Comparison of ENCODE assay signal across 22 cellular contexts in the genomic region with DNA sequence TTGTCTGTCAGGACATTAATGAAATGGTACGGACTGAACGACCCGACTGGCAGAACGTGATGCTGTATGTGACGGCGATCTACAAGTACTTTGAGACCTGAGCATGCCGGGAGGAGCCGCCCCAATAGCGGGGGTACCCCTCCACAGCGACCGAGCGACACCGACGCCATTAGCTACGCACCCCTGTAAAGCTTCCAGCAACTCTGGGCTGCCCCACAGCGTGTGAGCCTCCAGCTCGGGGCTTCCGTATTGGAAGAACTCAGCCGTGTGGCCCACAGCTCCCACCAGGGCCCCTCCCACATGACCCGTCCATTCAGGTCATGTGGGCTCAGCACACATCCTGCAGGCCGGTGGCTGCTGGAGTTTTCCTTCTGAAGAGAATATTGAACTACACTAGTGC.
"Had no signal": no experiment of that assay in that cellular context is flagged by ENCODE, and none has a peak within 500 bp of the region (broad histone marks: within the 10 kb centered on the region; RNA-seq: fewer than 3 reads in every experiment).

No MANE protein-coding gene starts in this region.

- H3K9me3 ChIP-seq: heart right ventricle, pancreas, right lobe of liver, thoracic aorta, vagina had no signal

- H3K27ac ChIP-seq: epithelial cell of prostate, pancreas, thoracic aorta, vagina, WERI-Rb-1 had no signal

- H3K4me3 ChIP-seq: heart right ventricle, pancreas, right lobe of liver, smooth muscle cell, thoracic aorta, vagina had no signal

- DNase-seq: activated CD4-positive, alpha-beta T cell treated with anti-CD3 and anti-CD28 coated beads for 1 hour; activated CD8-positive, alpha-beta memory T cell treated with anti-CD3 and anti-CD28 coated beads for 24 hours; activated CD8-positive, alpha-beta memory T cell treated with anti-CD3 and anti-CD28 coated beads, Interleukin-2, amount 50 U/mL, for 4 hours; activated naive CD4-positive, alpha-beta T cell; activated T-cell treated with anti-CD3 and anti-CD28 coated beads, Interleukin-2, amount 50 U/mL, for 24 hours; amygdala; cortex of kidney; endodermal cell; heart right ventricle; midbrain; natural killer cell; stimulated activated CD4-positive, alpha-beta T cell treated with anti-CD3 and anti-CD28 coated beads, Interleukin-2, amount 100 ng/mL, for 48 hours; stimulated activated CD8-positive, alpha-beta memory T cell treated with anti-CD3 and anti-CD28 coated beads, Interleukin-4, amount 100 ng/mL, for 48 hours; stimulated activated naive CD4-positive, alpha-beta T cell; T-helper 1 cell; WERI-Rb-1 had no signal

- H3K27me3 ChIP-seq: heart right ventricle, pancreas, right lobe of liver, vagina had no signal

- ATAC-seq: natural killer cell, pancreas had no signal

- H3K4me1 ChIP-seq: pancreas, right lobe of liver, vagina had no signal
